ENCODE assay signal across 21 cellular contexts in the genomic region with DNA sequence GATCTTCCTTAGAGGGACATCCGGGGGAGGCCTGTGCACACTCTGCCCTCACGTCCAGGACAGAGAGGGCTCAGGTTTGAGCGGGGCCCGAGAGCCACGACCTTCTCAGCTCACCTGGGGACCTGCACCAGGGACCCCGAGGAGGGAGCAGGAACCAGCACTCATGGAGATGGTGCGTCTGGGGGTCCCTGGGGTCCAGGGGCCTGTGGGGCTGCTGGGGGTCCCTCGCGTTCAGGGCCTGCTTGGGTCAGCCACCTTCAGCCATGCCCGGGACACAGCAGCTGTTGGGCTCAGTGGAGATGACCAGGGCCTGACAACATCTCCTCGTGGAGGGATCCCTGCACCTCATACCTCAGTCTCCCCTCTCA. TPM values are rescaled to one million over a fixed set of nuclear protein-coding genes. Genes with fewer than 3 reads are reported as not detected.
"Had no signal": no experiment of that assay in that cellular context is flagged by ENCODE, and none has a peak within 500 bp of the region (broad histone marks: within the 10 kb centered on the region; RNA-seq: fewer than 3 reads in every experiment).

No MANE protein-coding gene starts in this region.

- H3K9me3 ChIP-seq: SJCRH30 had no signal

- H3K27ac ChIP-seq: KMS-11, SJCRH30 had no signal

- H3K27ac Mint-ChIP-seq: IgD-negative memory B cell had no signal

- H3K36me3 Mint-ChIP-seq: IgD-negative memory B cell had no signal

- H3K4me3 Mint-ChIP-seq: IgD-negative memory B cell had no signal

- H3K4me1 Mint-ChIP-seq: IgD-negative memory B cell had no signal

- H3K36me3 ChIP-seq: SJCRH30 had no signal

- DNase-seq: Kasumi-1, MM.1S, NCI-H1092 treated with DMSO at 0.1 percent for 48 hours, NCI-H1436, NCI-H187, NCI-H2029, NCI-H2081 treated with DMSO at 0.1 percent for 48 hours, NCI-H2171, NCI-H226, NCI-H446, NCI-H510A, NCI-H524 treated with DMSO at 0.1 percent for 48 hours, NCI-H69, NCI-H774, RPMI8226, SHP77 treated with DMSO at 0.1 percent for 48 hours, SJCRH30 had no signal

- H3K9ac ChIP-seq: KMS-11 had no signal

- H3K27me3 Mint-ChIP-seq: IgD-negative memory B cell had no signal

- H3K4me3 ChIP-seq: K562, SJCRH30 had no signal

- H3K27me3 ChIP-seq: SJCRH30 had no signal

- ATAC-seq: K562, SK-N-SH treated with all-trans-retinoic acid at 6 μM for 48 hours had no signal

- H3K4me2 ChIP-seq: KMS-11 had no signal

RNA-seq across cellular contexts. Expression of a gene that starts 47.1 kb away (rescaled TPM):
- total RNA-seq: SJCRH30 had no signal
